1 cellular context compared by ENCODE assay signal in genomic region chr5:171386861-171387254, GRCh38.
TF ChIP-seq lines count a peak whose summit lies in the region.

No MANE protein-coding gene starts in this region.

TF ChIP-seq in GM12878, 131 proteins besides CTCF, POLR2A, EP300 and RAD21:
- TF ChIP-seq ZBTB40 (IDR thresholded peaks at IDR 0.05; ENCODE audit: borderline replicate concordance): no peak
- no peak for TF ChIP-seq BACH1 (IDR thresholded peaks at IDR 0.05; ENCODE audit: borderline replicate concordance)
- no peak for TF ChIP-seq HDAC2 (IDR thresholded peaks at IDR 0.05)
- TF ChIP-seq ZNF592 (IDR thresholded peaks at IDR 0.05): no peak
- no peak for TF ChIP-seq FOXK2 (IDR thresholded peaks at IDR 0.05)
- 0 out of 4 replicates have a peak, but pooled peaks of 1 of the 2 experiments have one; percentile 36 for TF ChIP-seq ETV6 (conservative IDR thresholded peaks at IDR 0.05 in 1 of 2, IDR thresholded peaks at IDR 0.05 in 1 of 2; ENCODE audit: borderline replicate concordance in 1 of 2, low read depth in 1 of 2)
- TF ChIP-seq CEBPZ (IDR thresholded peaks at IDR 0.05; ENCODE audit: low read depth, low read length): no peak
- no peak for TF ChIP-seq IKZF1 (conservative IDR thresholded peaks at IDR 0.05)
